1 cellular context compared by ENCODE assay signal in genomic region chr19:10092648-10093294, GRCh38.
TF ChIP-seq lines count a peak whose summit lies in the region.

No MANE protein-coding gene starts in this region.

TF ChIP-seq in GM12878, 131 proteins besides CTCF, POLR2A, EP300 and RAD21:
- no peak for TF ChIP-seq SUPT20H (IDR thresholded peaks at IDR 0.05; ENCODE audit: borderline replicate concordance, control insufficient read depth, low read depth, low read length)
- TF ChIP-seq ZNF207 (IDR thresholded peaks at IDR 0.05; ENCODE audit: borderline replicate concordance): no peak
- no peak for TF ChIP-seq SMARCA5 (IDR thresholded peaks at IDR 0.05)
- no peak for TF ChIP-seq ZNF217 (IDR thresholded peaks at IDR 0.05)
- TF ChIP-seq ZNF687 (IDR thresholded peaks at IDR 0.05): no peak
- no peak for TF ChIP-seq BACH1 (IDR thresholded peaks at IDR 0.05; ENCODE audit: borderline replicate concordance)
- TF ChIP-seq IKZF1 (conservative IDR thresholded peaks at IDR 0.05): no peak
- no peak for TF ChIP-seq STAT3 (IDR thresholded peaks at IDR 0.05; ENCODE audit: low read depth, low read length)
- TF ChIP-seq BHLHE40 (IDR thresholded peaks at IDR 0.05; ENCODE audit: borderline replicate concordance in 1 of 2, low read depth in 2 of 2, low read length in 1 of 2): no peak
- no peak for TF ChIP-seq SMAD5 (IDR thresholded peaks at IDR 0.05; ENCODE audit: low read depth)
- no peak for TF ChIP-seq NRF1 (conservative IDR thresholded peaks at IDR 0.05; ENCODE audit: low read depth, low read length)
- no peak for TF ChIP-seq TAF1 (IDR thresholded peaks at IDR 0.05; ENCODE audit: borderline replicate concordance, low read depth, low read length)
- no peak for TF ChIP-seq NBN (IDR thresholded peaks at IDR 0.05)
